Comparison of ENCODE assay signal across 8 cellular contexts in the genomic region with DNA sequence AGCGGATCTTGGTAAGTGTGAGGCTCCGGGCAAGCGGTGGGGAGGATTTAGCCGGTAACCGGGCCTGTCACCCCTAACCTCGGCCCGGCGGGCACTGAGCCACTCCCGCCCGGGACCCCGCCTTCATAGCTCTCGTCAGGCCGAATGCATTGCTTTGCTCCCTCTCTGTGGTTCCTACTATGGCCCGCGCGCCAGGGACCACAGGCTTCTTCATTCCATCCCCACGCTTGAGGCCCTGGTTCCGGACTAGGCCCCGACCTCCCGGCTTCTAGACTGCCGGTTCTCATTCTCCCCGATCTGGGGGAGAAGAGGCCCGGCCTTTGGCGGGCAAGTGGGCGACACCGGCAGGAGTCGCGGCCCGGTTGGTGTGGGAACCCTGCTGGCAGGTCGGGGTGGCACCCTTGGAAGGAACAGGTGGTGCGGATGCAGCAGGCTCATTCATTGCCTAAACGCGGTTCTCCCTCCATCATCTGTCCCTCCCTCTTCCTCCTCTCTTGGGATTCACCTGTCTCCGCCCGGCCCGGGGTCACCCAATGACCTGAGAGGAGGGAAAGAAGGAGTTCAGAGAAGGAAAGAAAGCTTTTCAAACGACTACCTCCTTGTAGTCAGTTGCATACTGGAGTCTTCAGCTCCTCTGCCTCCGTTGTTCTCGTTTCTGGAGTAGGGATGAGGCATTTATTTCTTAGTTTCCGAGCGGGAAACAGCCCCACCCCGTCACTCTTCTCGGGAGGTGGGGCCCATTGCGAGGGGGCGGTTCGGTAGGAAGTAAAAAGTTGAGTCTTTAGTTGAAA. TPM values are rescaled to one million over a fixed set of nuclear protein-coding genes. Genes with fewer than 3 reads are reported as not detected.
DNase-seq lines count a peak whose midpoint lies in the region; ATAC-seq, FAIRE-seq and TF ChIP-seq lines count a peak whose summit lies in the region.

Gene NDUFC1 (minus strand): TSS at position 657 of the 791 bp plus-strand sequence. CDS start 6,679 bp downstream, outside the sequence.

- TF ChIP-seq RAD21 in HepG2 (CRISPR knock-in tag; IDR thresholded peaks at IDR 0.05): no peak

- FAIRE-seq in HepG2 (lab: Jason Lieb, UNC): peak; percentile 67

- H3K4me3 ChIP-seq in colonic mucosa (peak within 1 kb of the TSS; percentile 87), HepG2 (replicated peaks in 1 of 3; ENCODE audit: insufficient read depth in 1 of 3, low read depth in 2 of 3, low read length in 3 of 3) (peak within 1 kb of the TSS; percentile 91 to 98 (median 94))

- POLR2A ChIA-PET in HepG2 (lab: Yijun Ruan, JAX): interaction anchor here (1.1 to 3.1 kb wide), 7 partner anchors 17 to 363 kb away, joined by 3 to 37 read pairs (median 4); partner anchors contain the start of genes ELF2, MGST2 and NOCT

- WGBS in HepG2 (ENCODE audit: low lambda C conversion rate): 0% methylated on average over 28 of the region's 46 CpGs

- H3K27me3 ChIP-seq in colonic mucosa (no peaks in the 10 kb centered on the region), HepG2 (ENCODE audit: control insufficient read depth in 1 of 2, insufficient read depth in 2 of 2, low read length in 2 of 2) (no peaks in the 10 kb centered on the region; a peak in 1 of 5 replicates)

- no peak for TF ChIP-seq CTCF in colonic mucosa (IDR thresholded peaks at IDR 0.05)
- TF ChIP-seq CTCF in HepG2 (CRISPR knock-in tag; IDR thresholded peaks at IDR 0.05): no peak

- CTCF ChIA-PET in HepG2 (lab: Yijun Ruan, JAX; ENCODE audit: low intra/inter-chr PET ratio, low total read pairs): no interaction called here

- H3K9me3 ChIP-seq in colonic mucosa: no peaks in the 10 kb centered on the region
- no peaks in the 10 kb centered on the region for H3K9me3 ChIP-seq in HepG2 (ENCODE audit: low read length)

- H3K4me1 ChIP-seq in colonic mucosa (no peaks in the 10 kb centered on the region), HepG2 (ENCODE audit: insufficient read depth, low read length) (peaks cover 69% of the 10 kb centered on the region)

- H4K20me1 ChIP-seq in HepG2 (ENCODE audit: insufficient read depth, low read length): peaks cover 21% of the 10 kb centered on the region

- intact Hi-C loops in colonic mucosa (cut with DNase I): loop anchor here (5.0 to 10.0 kb wide), 2 partner anchors 153 to 215 kb away; partner anchors contain the start of gene RAB33B
- intact Hi-C loops in HepG2 (cut with micrococcal nuclease; ENCODE audit: unreplicated experiment): loop anchor here (2.0 to 5.0 kb wide), 5 partner anchors 125 to 285 kb away; partner anchors contain the start of genes ELF2, NOCT and RAB33B

- DNase-seq in NCI-H748 (lab: John Stamatoyannopoulos, UW; ENCODE audit: unreplicated experiment) (peak; percentile 49), NCI-H748 treated with DMSO at 0.1 percent for 48 hours (lab: John Stamatoyannopoulos, UW) (no peak), NCI-H2107 treated with DMSO at 0.1 percent for 48 hours (lab: John Stamatoyannopoulos, UW; ENCODE audit: unreplicated experiment) (peak; percentile 52), colonic mucosa (peak; percentile 76), HepG2 (ENCODE audit: low spot score) (peak; percentile 52)
- peak; percentile 38 to 50 for DNase-seq in activated CD4-positive, alpha-beta T cell treated with anti-CD3 and anti-CD28 coated beads for 24 hours (ENCODE audit: low read depth in 2 of 2)
- peak; percentile 50 to 61 for DNase-seq in stimulated activated CD4-positive, alpha-beta T cell treated with anti-CD3 and anti-CD28 coated beads, Interleukin-4, amount 100 ng/mL, for 48 hours (ENCODE audit: low read depth in 2 of 2)

- ATAC-seq in HG02943 (IDR thresholded peaks at IDR 0.05; ENCODE audit: low read depth, unreplicated experiment): peak; percentile 36
- peak; percentile 65 for ATAC-seq in HepG2

- peak in 1 of 2 experiments; percentile 50; a peak in 2 of 4 replicates for TF ChIP-seq POLR2A in HepG2 (IDR thresholded peaks at IDR 0.05; ENCODE audit: insufficient read depth in 1 of 2, low read depth in 2 of 2, low read length in 2 of 2)

- H3K36me3 ChIP-seq in colonic mucosa: no peaks in the 10 kb centered on the region
- peaks cover 0 to 8% of the 10 kb centered on the region in 2 experiments; a peak in 2 of 5 replicates for H3K36me3 ChIP-seq in HepG2 (replicated peaks in 1 of 2; ENCODE audit: control insufficient read depth in 1 of 2, insufficient read depth in 2 of 2, low read length in 2 of 2)

- H3K4me2 ChIP-seq in HepG2 (ENCODE audit: low read depth, low read length): peak within 1 kb of the TSS; percentile 73

- TF ChIP-seq EP300 in HepG2 (IDR thresholded peaks at IDR 0.05; ENCODE audit: low read depth in 2 of 2, low read length in 2 of 2): no peak
- TF ChIP-seq EP300 in HepG2 (CRISPR knock-in tag; IDR thresholded peaks at IDR 0.05; ENCODE audit: borderline replicate concordance): no peak

- BruUV-seq in HepG2 (replicated peaks; lab: Mats Ljungman, UMichigan): TSS peak; percentile 69

- peak within 1 kb of the TSS; percentile 81 to 93 for H3K9ac ChIP-seq in colonic mucosa (ENCODE audit: low read depth in 2 of 2, low read length in 2 of 2)
- H3K9ac ChIP-seq in HepG2 (ENCODE audit: insufficient read depth, low read depth, low read length): peak within 1 kb of the TSS; percentile 92

- H3K27ac ChIP-seq in colonic mucosa: peak within 1 kb of the TSS; percentile 94
- peak within 1 kb of the TSS; percentile 86 for H3K27ac ChIP-seq in HepG2 (ENCODE audit: extremely low read length, insufficient read depth, low read length)

- in situ Hi-C loops in HepG2 (cut with HindIII; ENCODE audit: extremely low pct_ligation_motif_present, low pct_unique_long_range_greater_than_20kb): loop anchor here (10.0 kb wide), 1 partner anchor 217 kb away; no protein-coding TSS in a partner anchor

- peak within 1 kb of the TSS; percentile 33 for H2AFZ ChIP-seq in HepG2 (ENCODE audit: low read length)

- peaks cover 69% of the 10 kb centered on the region for H3K79me2 ChIP-seq in HepG2 (ENCODE audit: insufficient read depth, low read length)

TF ChIP-seq in HepG2, 621 proteins besides CTCF, POLR2A, EP300 and RAD21 (continues in another document):
- TF ChIP-seq SAP130 (CRISPR knock-in tag; IDR thresholded peaks at IDR 0.05; ENCODE audit: low read depth) (peak; percentile 75; the same call in 1 of the 2 replicates), UBTF (CRISPR knock-in tag; IDR thresholded peaks at IDR 0.05) (peak; percentile 69), AGO1 (IDR thresholded peaks at IDR 0.05; ENCODE audit: low read depth, low read length, poor library complexity, severe bottlenecking) (peak; percentile 43), ZFX (CRISPR knock-in tag; IDR thresholded peaks at IDR 0.05; ENCODE audit: low read depth) (peak; percentile 79), MEIS2 (CRISPR knock-in tag; IDR thresholded peaks at IDR 0.05) (peak; percentile 26; the same call in 1 of the 2 replicates)
- TF ChIP-seq, protein P1, sequence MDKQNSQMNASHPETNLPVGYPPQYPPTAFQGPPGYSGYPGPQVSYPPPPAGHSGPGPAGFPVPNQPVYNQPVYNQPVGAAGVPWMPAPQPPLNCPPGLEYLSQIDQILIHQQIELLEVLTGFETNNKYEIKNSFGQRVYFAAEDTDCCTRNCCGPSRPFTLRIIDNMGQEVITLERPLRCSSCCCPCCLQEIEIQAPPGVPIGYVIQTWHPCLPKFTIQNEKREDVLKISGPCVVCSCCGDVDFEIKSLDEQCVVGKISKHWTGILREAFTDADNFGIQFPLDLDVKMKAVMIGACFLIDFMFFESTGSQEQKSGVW (CRISPR knock-in tag; IDR thresholded peaks at IDR 0.05; ENCODE audit: borderline replicate concordance): peak; percentile 94

RNA-seq across cellular contexts. Expression of gene NDUFC1, which starts in this region (rescaled TPM):
- total RNA-seq in colonic mucosa (10 to 100 TPM; 82.1 to 89.9 TPM), HepG2 (2016; rRNA removed; fragmentation: Illumina TruSeq; extraction: Trizol) (96.4 and 124 TPM in 2 replicates)
- 46.9 and 57.6 TPM in 2 replicates for total RNA-seq in HepG2 (2016; cell fraction: cytosol; rRNA removed; fragmentation: Illumina TruSeq; extraction: Trizol; ENCODE audit: low read depth)
- total RNA-seq in HepG2 (2016; cell fraction: insoluble cytoplasmic fraction; rRNA removed; fragmentation: Illumina TruSeq; extraction: Trizol): 106 and 134 TPM in 2 replicates
- total RNA-seq in HepG2 (2016; cell fraction: membrane; rRNA removed; fragmentation: Illumina TruSeq; extraction: Trizol): 88.4 and 94.7 TPM in 2 replicates
- total RNA-seq in HepG2 (2016; cell fraction: nucleus; rRNA removed; fragmentation: Illumina TruSeq; extraction: Trizol): 40.3 and 42.8 TPM in 2 replicates
- polyA plus RNA-seq in HepG2 (2011; rRNA removed): 38.4 and 43.4 TPM in 2 replicates
- 38.9 and 41.3 TPM in 2 replicates for polyA plus RNA-seq in HepG2 (2011; cell fraction: cytosol; rRNA removed)
- 14.4 and 16.4 TPM in 2 replicates for polyA plus RNA-seq in HepG2 (2011; cell fraction: nucleus; rRNA removed)
- polyA plus RNA-seq in HepG2 (2012): 70.7 and 104 TPM in 2 replicates
- polyA plus RNA-seq in HepG2 (2016; cell fraction: cytosol; fragmentation: Illumina TruSeq; extraction: Trizol; ENCODE audit: low read depth): 71.4 and 90.2 TPM in 2 replicates
- polyA plus RNA-seq in HepG2 (2016; cell fraction: insoluble cytoplasmic fraction; fragmentation: Illumina TruSeq; extraction: Trizol; ENCODE audit: low read depth): 174 and 188 TPM in 2 replicates
- 127 and 136 TPM in 2 replicates for polyA plus RNA-seq in HepG2 (2016; cell fraction: membrane; fragmentation: Illumina TruSeq; extraction: Trizol; ENCODE audit: low read depth)
- 94.4 and 110 TPM in 2 replicates for polyA plus RNA-seq in HepG2 (2016; cell fraction: nucleus; fragmentation: Illumina TruSeq; extraction: Trizol; ENCODE audit: insufficient read depth, low read depth)
- 6.8 and 12.8 TPM in 2 replicates for polyA minus RNA-seq in HepG2 (2011; rRNA and poly(A)+ RNA removed; ENCODE audit: low replicate concordance)
- 28.2 and 31.7 TPM in 2 replicates for polyA minus RNA-seq in HepG2 (2011; cell fraction: cytosol; rRNA and poly(A)+ RNA removed)
- polyA minus RNA-seq in HepG2 (2011; cell fraction: nucleus; rRNA and poly(A)+ RNA removed): 10.8 and 11.7 TPM in 2 replicates
